Comparison of ENCODE assay signal across 30 cellular contexts in the genomic region with DNA sequence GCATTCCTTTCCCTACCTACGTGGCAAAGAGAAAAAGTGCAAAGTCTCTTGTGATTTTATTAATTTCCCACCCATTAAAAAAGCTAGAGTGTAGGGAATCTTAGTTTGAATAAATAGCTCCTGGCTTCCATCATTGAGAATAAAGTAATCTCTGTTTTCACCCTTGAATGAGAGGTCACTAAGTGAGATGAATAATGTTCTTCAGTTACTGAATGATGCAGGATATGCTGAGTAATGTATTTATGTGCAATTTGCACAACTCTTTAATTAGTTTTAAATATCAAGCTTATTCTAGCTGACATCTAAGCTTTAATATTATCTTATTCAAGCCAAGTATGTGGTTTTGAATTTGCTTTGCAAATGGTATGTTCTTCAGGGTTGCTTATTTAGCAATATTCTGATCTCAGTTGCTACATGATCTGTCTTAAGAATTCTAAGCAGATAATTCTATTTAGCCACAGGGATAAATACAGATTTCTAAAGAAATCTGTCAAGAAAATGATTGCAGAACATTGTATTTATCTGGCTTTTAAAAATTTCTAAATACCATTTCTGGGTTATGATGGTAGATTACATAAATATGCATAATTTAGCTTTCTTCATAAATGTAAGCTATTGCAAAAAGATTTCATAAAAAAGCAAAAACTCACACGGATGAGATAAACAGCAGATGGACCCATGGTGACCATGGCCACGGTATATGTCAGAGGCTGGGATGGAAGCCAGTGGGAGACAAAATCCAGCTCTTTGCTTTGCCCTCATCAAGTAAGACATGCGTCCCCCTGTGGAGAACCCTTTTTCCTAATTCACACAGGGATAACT.
A peak's percentile ranks its signal among the peaks of the same experiment; 100 is the strongest.
DNase-seq lines count a peak whose midpoint lies in the region; ATAC-seq, FAIRE-seq and TF ChIP-seq lines count a peak whose summit lies in the region.
"Had no signal": no experiment of that assay in that cellular context is flagged by ENCODE, and none has a peak within 500 bp of the region (broad histone marks: within the 10 kb centered on the region; RNA-seq: fewer than 3 reads in every experiment).

No MANE protein-coding gene starts in this region.

- H3K36me3 Mint-ChIP-seq in endodermal cell (ENCODE audit: low read depth), result peaks cover 22% of the 10 kb centered on the region
- H3K36me3 Mint-ChIP-seq: CD8-positive, alpha-beta T cell; natural killer cell treated with Interleukin-12 subunit alpha and Interleukin-12 subunit beta and Interleukin-15 and Interleukin-18, amount 100 ng/mL, for 72 hours; stimulated activated naive B cell treated with anti-CD40 and anti-IgM and Interleukin-4, amounts not matched to agents 10 μg/mL and 1 μg/mL and 100 μg/mL, for 72 hours had no signal

- H3K27me3 ChIP-seq in HUES48 (ENCODE audit: control insufficient read depth, insufficient read depth, low read length) (no peaks in the 10 kb centered on the region), endodermal cell (ENCODE audit: control insufficient read depth, insufficient read depth, low read length, poor library complexity, severe bottlenecking) (no peaks in the 10 kb centered on the region), vagina (no peaks in the 10 kb centered on the region), left ventricle myocardium inferior (ENCODE audit: low read depth) (no peaks in the 10 kb centered on the region)
- H3K27me3 ChIP-seq: colonic mucosa, esophagus muscularis mucosa, SJSA1 had no signal

- no peaks in the 10 kb centered on the region for H3K27me3 Mint-ChIP-seq in endodermal cell (ENCODE audit: insufficient read depth)
- H3K27me3 Mint-ChIP-seq: natural killer cell treated with Interleukin-12 subunit alpha and Interleukin-12 subunit beta and Interleukin-15 and Interleukin-18, amount 100 ng/mL, for 72 hours; stimulated activated naive B cell treated with anti-CD40 and anti-IgM and Interleukin-4, amounts not matched to agents 10 μg/mL and 1 μg/mL and 100 μg/mL, for 72 hours had no signal

- H3K9ac ChIP-seq in HUES48 (ENCODE audit: low read depth, low read length), result no peak overlapping the region
- H3K9ac ChIP-seq in endodermal cell (ENCODE audit: extremely low read depth, low read length, poor library complexity, severe bottlenecking), result no peak overlapping the region

- H3K36me3 ChIP-seq in HUES48 (ENCODE audit: control insufficient read depth, insufficient read depth, low read length) (no peaks in the 10 kb centered on the region; the same call in 1 of the 2 replicates), endodermal cell (ENCODE audit: control insufficient read depth, insufficient read depth, low read length) (no peaks in the 10 kb centered on the region), vagina (no peaks in the 10 kb centered on the region), left ventricle myocardium inferior (no peaks in the 10 kb centered on the region)
- H3K36me3 ChIP-seq: colonic mucosa, esophagus muscularis mucosa, SJSA1 had no signal

- no peak for DNase-seq in endodermal cell
- DNase-seq in vagina (ENCODE audit: extremely low spot score in 2 of 2), result no peak
- DNase-seq in stimulated activated naive CD8-positive, alpha-beta T cell treated with anti-CD3 and anti-CD28 coated beads, Interleukin-15, Interleukin-2, amounts not matched to agents 100 U/mL and 50 U/mL, for 24 hours, result no peak
- no peak for DNase-seq in AG08396 (ENCODE audit: low spot score)
- no peak for DNase-seq in left ventricle myocardium inferior
- DNase-seq: activated CD4-positive, alpha-beta T cell treated with anti-CD3 and anti-CD28 coated beads for 1 hour; activated naive CD4-positive, alpha-beta T cell; activated T-cell treated with anti-CD3 and anti-CD28 coated beads, Interleukin-2, amount 50 U/mL, for 4 hours; amniotic stem cell; CD8-positive, alpha-beta T cell; colonic mucosa; head of caudate nucleus; midbrain; NCI-H1694; NCI-H2171 treated with DMSO at 0.1 percent for 48 hours; NCI-H526 treated with DMSO at 0.1 percent for 48 hours; right cardiac atrium; stimulated activated CD4-positive, alpha-beta T cell treated with anti-CD3 and anti-CD28 coated beads, Interleukin-12 subunit alpha, Interleukin-12 subunit beta, amount 100 ng/mL, for 4 hours; stimulated activated CD4-positive, alpha-beta T cell treated with anti-CD3 and anti-CD28 coated beads, Interleukin-4, amount 100 ng/mL, for 24 hours; stimulated activated naive B cell treated with anti-CD40 and anti-IgM and Interleukin-4, amounts not matched to agents 10 μg/mL and 1 μg/mL and 100 μg/mL, for 72 hours; T-helper 1 cell had no signal

- peaks cover 18% of the 10 kb centered on the region for H3K9me3 Mint-ChIP-seq in endodermal cell
- H3K9me3 Mint-ChIP-seq: CD8-positive, alpha-beta T cell had no signal

- no peak for TF ChIP-seq POLR2A in vagina (IDR thresholded peaks at IDR 0.05)

- no peak overlapping the region for H3K4me3 Mint-ChIP-seq in endodermal cell
- H3K4me3 Mint-ChIP-seq: activated T-cell treated with anti-CD3 and anti-CD28 coated beads, Interleukin-2, amount 50 U/mL, for 4 hours; CD8-positive, alpha-beta T cell; natural killer cell treated with Interleukin-12 subunit alpha and Interleukin-12 subunit beta and Interleukin-15 and Interleukin-18, amount 100 ng/mL, for 72 hours; stimulated activated naive B cell treated with anti-CD40 and anti-IgM and Interleukin-4, amounts not matched to agents 10 μg/mL and 1 μg/mL and 100 μg/mL, for 72 hours had no signal

- intact Hi-C loops in vagina (cut with DNase I) (no loop called here), left ventricle myocardium inferior (cut with micrococcal nuclease) (no loop called here)

- peaks cover 21% of the 10 kb centered on the region for H3K4me1 Mint-ChIP-seq in endodermal cell
- H3K4me1 Mint-ChIP-seq: stimulated activated naive B cell treated with anti-CD40 and anti-IgM and Interleukin-4, amounts not matched to agents 10 μg/mL and 1 μg/mL and 100 μg/mL, for 72 hours had no signal

- peak overlapping the region; percentile 21 for H3K27ac Mint-ChIP-seq in endodermal cell
- H3K27ac Mint-ChIP-seq: CD8-positive, alpha-beta T cell; natural killer cell treated with Interleukin-12 subunit alpha and Interleukin-12 subunit beta and Interleukin-15 and Interleukin-18, amount 100 ng/mL, for 72 hours; stimulated activated naive B cell treated with anti-CD40 and anti-IgM and Interleukin-4, amounts not matched to agents 10 μg/mL and 1 μg/mL and 100 μg/mL, for 72 hours had no signal

- no peak overlapping the region; the same call in 1 of the 2 replicates for H3K4me3 ChIP-seq in HUES48 (ENCODE audit: low read depth, low read length)
- no peak overlapping the region for H3K4me3 ChIP-seq in endodermal cell (ENCODE audit: low read length)
- H3K4me3 ChIP-seq in vagina, result no peak overlapping the region
- H3K4me3 ChIP-seq in left ventricle myocardium inferior, result no peak overlapping the region
- H3K4me3 ChIP-seq: colonic mucosa, esophagus muscularis mucosa, SJSA1 had no signal

- H3K4me1 ChIP-seq in HUES48 (ENCODE audit: control insufficient read depth, insufficient read depth, low read length) (peaks cover 47% of the 10 kb centered on the region), endodermal cell (ENCODE audit: control insufficient read depth, insufficient read depth, low read length) (peaks cover 4% of the 10 kb centered on the region), vagina (peaks cover 11% of the 10 kb centered on the region), left ventricle myocardium inferior (no peaks in the 10 kb centered on the region)
- H3K4me1 ChIP-seq: colonic mucosa, SJSA1 had no signal

- FAIRE-seq in islet of Langerhans (lab: Jason Lieb, UNC), result peak; percentile 80
- FAIRE-seq: bronchial epithelial cell, HTR-8/SVneo, RCC 7860, TTC549 had no signal

- TF ChIP-seq CTCF in endodermal cell (conservative IDR thresholded peaks at IDR 0.05) (no peak), vagina (IDR thresholded peaks at IDR 0.05) (no peak), left ventricle myocardium inferior (IDR thresholded peaks at IDR 0.05; ENCODE audit: borderline replicate concordance) (no peak)

- H3K27ac ChIP-seq in HUES48 (ENCODE audit: low read depth, low read length) (peak overlapping the region; percentile 51), endodermal cell (ENCODE audit: low read depth, low read length) (no peak overlapping the region), vagina (peak overlapping the region; percentile 36), left ventricle myocardium inferior (replicated peaks) (no peak overlapping the region)
- H3K27ac ChIP-seq: colonic mucosa, SJSA1 had no signal

- ATAC-seq in stimulated activated naive CD8-positive, alpha-beta T cell treated with anti-CD3 and anti-CD28 coated beads, Interleukin-15, Interleukin-2, amounts not matched to agents 100 U/mL and 50 U/mL, for 24 hours, result no peak
- ATAC-seq: activated T-cell treated with anti-CD3 and anti-CD28 coated beads, Interleukin-2, amount 50 U/mL, for 4 hours; CD8-positive, alpha-beta T cell; natural killer cell treated with Interleukin-12 subunit alpha and Interleukin-12 subunit beta and Interleukin-15 and Interleukin-18, amount 100 ng/mL, for 72 hours; right cardiac atrium; stimulated activated naive B cell treated with anti-CD40 and anti-IgM and Interleukin-4, amounts not matched to agents 10 μg/mL and 1 μg/mL and 100 μg/mL, for 72 hours had no signal

- H3K9me3 ChIP-seq in HUES48 (ENCODE audit: control insufficient read depth, insufficient read depth, low read length) (no peaks in the 10 kb centered on the region), endodermal cell (ENCODE audit: control insufficient read depth, low read length) (no peaks in the 10 kb centered on the region), vagina (no peaks in the 10 kb centered on the region), left ventricle myocardium inferior (replicated peaks) (no peaks in the 10 kb centered on the region)
- H3K9me3 ChIP-seq: colonic mucosa, esophagus muscularis mucosa had no signal

- WGBS in endodermal cell (ENCODE audit: insufficient coverage in 1 of 2, insufficient read length in 1 of 2), 2 experiments, result 51 to 88% methylated on average over 2 to 4 of the region's 4 CpGs

Comparison
In these comparisons a context has a peak if more than half of its experiments do, and no peak if none do; other contexts are left out.
1. H3K27ac ChIP-seq: peak in HUES48 (single experiment) and vagina (single experiment); none in endodermal cell (single experiment) and left ventricle myocardium inferior (single experiment).